8 cellular contexts compared by ENCODE assay signal in the genomic region with DNA sequence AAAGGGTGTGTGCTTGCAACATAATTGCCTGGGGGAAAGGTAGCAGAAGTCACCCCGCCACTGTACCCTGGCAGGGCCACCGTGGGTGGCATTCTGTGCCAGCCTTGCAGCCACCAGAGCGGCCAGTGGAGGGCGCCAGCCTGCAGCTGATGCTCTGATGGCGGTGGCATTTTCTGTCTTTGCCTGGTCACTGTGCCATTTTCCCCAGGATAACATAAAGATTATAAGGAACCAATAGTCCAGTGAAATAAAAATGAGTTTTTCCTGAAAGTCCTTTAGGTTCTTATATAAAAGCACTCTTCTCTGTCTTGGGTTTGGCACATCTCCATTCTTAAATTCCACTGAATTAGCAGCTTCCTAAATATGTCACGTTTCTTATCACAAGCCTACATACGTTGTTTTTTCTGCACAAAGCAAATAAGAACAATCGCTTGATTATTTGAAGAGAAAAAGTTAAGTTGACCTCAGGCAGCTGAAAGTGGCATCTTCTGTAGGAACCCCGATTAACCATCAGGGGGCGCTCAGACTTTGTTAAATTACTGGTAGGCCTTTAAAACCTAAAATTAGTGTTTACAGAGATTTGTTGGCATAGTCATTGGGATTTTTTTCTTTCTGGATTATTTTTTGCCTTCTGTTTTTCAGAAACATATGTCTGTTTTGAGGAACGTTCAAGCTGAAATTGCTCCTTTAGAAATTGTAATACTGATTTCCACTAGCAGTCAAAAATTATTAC.
DNase-seq lines count a peak whose midpoint lies in the region; ATAC-seq and TF ChIP-seq lines count a peak whose summit lies in the region.

No MANE protein-coding gene starts in this region.

- DNase-seq in EL (peak; percentile 66), NCI-H748 treated with DMSO at 0.1 percent for 48 hours (lab: John Stamatoyannopoulos, UW) (peak; percentile 96), dorsolateral prefrontal cortex (peak; percentile 43 to 87 (median 82)), lower lobe of right lung (peak; percentile 68)
- DNase-seq in activated CD4-positive, alpha-beta T cell treated with anti-CD3 and anti-CD28 coated beads, Interleukin-2, amount 50 U/mL, for 48 hours, result peak; percentile 72 to 79
- peak; percentile 4 for DNase-seq in stimulated activated CD8-positive, alpha-beta memory T cell treated with anti-CD3 and anti-CD28 coated beads, Interleukin-12 subunit alpha, Interleukin-12 subunit beta, amount 100 ng/mL, for 4 hours (ENCODE audit: low read depth)

- TF ChIP-seq CTCF in dorsolateral prefrontal cortex (IDR thresholded peaks at IDR 0.05 in 54 of 56, conservative IDR thresholded peaks at IDR 0.05 in 2 of 56; ENCODE audit: low read depth in 1 of 56, partially characterized antibody in 56 of 56) (peak; percentile 60 to 95 (median 82)), lower lobe of right lung (IDR thresholded peaks at IDR 0.05) (peak; percentile 74)

- intact Hi-C loops in dorsolateral prefrontal cortex (cut with DNase I) (loop anchor here (1.0 to 10.0 kb wide), 8 partner anchors 66 to 521 kb away; partner anchors contain the start of genes XRN2 (in 2 of the 2), NKX2-4 (in 1 of the 2) and RALGAPA2 (in 1 of the 2)), lower lobe of right lung (cut with DNase I) (loop anchor here (5.0 kb wide), 1 partner anchor 271 kb away; no protein-coding TSS in a partner anchor)

- H3K9me3 ChIP-seq in lower lobe of right lung, result no peaks in the 10 kb centered on the region

- H3K4me3 ChIP-seq in dorsolateral prefrontal cortex (peak overlapping the region in 52 of 59 donors; percentile 2 to 59 (median 34)), lower lobe of right lung (no peak overlapping the region)

- peak overlapping the region; percentile 44 to 99 (median 93) for H3K27ac ChIP-seq in dorsolateral prefrontal cortex
- no peak overlapping the region for H3K27ac ChIP-seq in lower lobe of right lung

- H3K4me1 ChIP-seq in lower lobe of right lung, result peaks cover 8% of the 10 kb centered on the region

- H3K27me3 ChIP-seq in dorsolateral prefrontal cortex (no peaks in the 10 kb centered on the region), lower lobe of right lung (ENCODE audit: low read depth) (no peaks in the 10 kb centered on the region)

- H3K36me3 ChIP-seq in lower lobe of right lung, result peaks cover 30% of the 10 kb centered on the region

- ATAC-seq in HG03520 (IDR thresholded peaks at IDR 0.05; ENCODE audit: unreplicated experiment), result peak; percentile 55
- ATAC-seq in lower lobe of right lung, result peak; percentile 88 to 89
- no peak for ATAC-seq in HG03175 (IDR thresholded peaks at IDR 0.05; ENCODE audit: unreplicated experiment)

Comparison
In these comparisons a context has a peak if more than half of its experiments do, and no peak if none do; other contexts are left out.
1. DNase-seq: peak in every context shown above with its lines; median percentile 96 in NCI-H748 treated with DMSO at 0.1 percent for 48 hours; 82 in dorsolateral prefrontal cortex; 76 in activated CD4-positive, alpha-beta T cell treated with anti-CD3 and anti-CD28 coated beads, Interleukin-2, amount 50 U/mL, for 48 hours; 68 in lower lobe of right lung; 66 in EL; 4 in stimulated activated CD8-positive, alpha-beta memory T cell treated with anti-CD3 and anti-CD28 coated beads, Interleukin-12 subunit alpha, Interleukin-12 subunit beta, amount 100 ng/mL, for 4 hours.